In genomic region chr13:113365551-113365971, GRCh38 we compare ENCODE assay signal across 15 cellular contexts. TPM values are rescaled to one million over a fixed set of nuclear protein-coding genes. Genes with fewer than 3 reads are reported as not detected.
DNase-seq lines count a peak whose midpoint lies in the region; ATAC-seq and TF ChIP-seq lines count a peak whose summit lies in the region.
"Had no signal": no experiment of that assay in that cellular context is flagged by ENCODE, and none has a peak within 500 bp of the region (broad histone marks: within the 10 kb centered on the region; RNA-seq: fewer than 3 reads in every experiment).

No MANE protein-coding gene starts in this region.

- H3K9me3 Mint-ChIP-seq in activated T-cell treated with anti-CD3 and anti-CD28 coated beads, Interleukin-2, amount 50 U/mL, for 72 hours, result no peaks in the 10 kb centered on the region
- no peaks in the 10 kb centered on the region for H3K9me3 Mint-ChIP-seq in activated CD8-positive, alpha-beta T cell treated with anti-CD3 and anti-CD28 coated beads, Interleukin-2, amount 10 ng/mL, durations not matched to agents 7 days and 5 days (ENCODE audit: insufficient read depth)
- H3K9me3 Mint-ChIP-seq in mesothelial cell of epicardium, result no peaks in the 10 kb centered on the region
- H3K9me3 Mint-ChIP-seq in stimulated activated memory B cell treated with anti-CD40 and anti-IgM and Interleukin-4, amounts not matched to agents 10 μg/mL and 1 μg/mL and 100 μg/mL, for 72 hours, result no peaks in the 10 kb centered on the region

- no peaks in the 10 kb centered on the region for H3K9me2 ChIP-seq in Karpas-422 (replicated peaks; ENCODE audit: insufficient read depth, low read length)

- no peak for DNase-seq in activated T-cell treated with anti-CD3 and anti-CD28 coated beads, Interleukin-2, amount 50 U/mL, for 72 hours
- no peak for DNase-seq in activated T-cell treated with anti-CD3 and anti-CD28 coated beads, Interleukin-2, amount 50 U/mL, for 48 hours
- DNase-seq in activated CD8-positive, alpha-beta T cell treated with anti-CD3 and anti-CD28 coated beads, Interleukin-2, amount 10 ng/mL, durations not matched to agents 7 days and 5 days, result no peak
- DNase-seq in mesothelial cell of epicardium (ENCODE audit: low spot score in 2 of 2, unreplicated experiment in 2 of 2) (no peak), AG20443 (ENCODE audit: low spot score) (no peak), Karpas-422 (no peak)
- DNase-seq: activated CD8-positive, alpha-beta memory T cell treated with anti-CD3 and anti-CD28 coated beads, Interleukin-2, amount 50 U/mL, for 48 hours; MV-4-11; NCI-H2081; NCI-H524; PC-3 had no signal

- H2AFZ ChIP-seq in Karpas-422 (ENCODE audit: low read length), result no peak overlapping the region

- WGBS in gastroesophageal sphincter (ENCODE audit: low coverage in 1 of 2), 2 donors, result 94% methylated on average over 14 of the region's 23 CpGs; no CpG with 5 or more reads in 1 of the 2 donors

- no peak overlapping the region for H3K4me2 ChIP-seq in Karpas-422 (ENCODE audit: low read depth, low read length, poor library complexity, severe bottlenecking)

- H3K36me3 Mint-ChIP-seq in activated T-cell treated with anti-CD3 and anti-CD28 coated beads, Interleukin-2, amount 50 U/mL, for 72 hours (ENCODE audit: insufficient read depth in 2 of 2), result peaks cover 0 to 1% of the 10 kb centered on the region in 2 donors
- H3K36me3 Mint-ChIP-seq in activated CD8-positive, alpha-beta T cell treated with anti-CD3 and anti-CD28 coated beads, Interleukin-2, amount 10 ng/mL, durations not matched to agents 7 days and 5 days (ENCODE audit: low read depth), result no peaks in the 10 kb centered on the region
- no peaks in the 10 kb centered on the region for H3K36me3 Mint-ChIP-seq in mesothelial cell of epicardium
- H3K36me3 Mint-ChIP-seq in stimulated activated memory B cell treated with anti-CD40 and anti-IgM and Interleukin-4, amounts not matched to agents 10 μg/mL and 1 μg/mL and 100 μg/mL, for 72 hours, result no peaks in the 10 kb centered on the region

- no peak overlapping the region for H3K27ac ChIP-seq in Karpas-422 (ENCODE audit: low read length)
- H3K27ac ChIP-seq in gastroesophageal sphincter, result peak overlapping the region in 1 of 4 donors; percentile 81

- peaks cover 22% of the 10 kb centered on the region for H3K27me3 Mint-ChIP-seq in activated T-cell treated with anti-CD3 and anti-CD28 coated beads, Interleukin-2, amount 50 U/mL, for 72 hours (ENCODE audit: low read depth)
- peaks cover 14% of the 10 kb centered on the region for H3K27me3 Mint-ChIP-seq in activated CD8-positive, alpha-beta T cell treated with anti-CD3 and anti-CD28 coated beads, Interleukin-2, amount 10 ng/mL, durations not matched to agents 7 days and 5 days (ENCODE audit: low read depth)
- peaks cover 3% of the 10 kb centered on the region for H3K27me3 Mint-ChIP-seq in mesothelial cell of epicardium (ENCODE audit: low read depth)
- H3K27me3 Mint-ChIP-seq in stimulated activated memory B cell treated with anti-CD40 and anti-IgM and Interleukin-4, amounts not matched to agents 10 μg/mL and 1 μg/mL and 100 μg/mL, for 72 hours, result peaks cover 28% of the 10 kb centered on the region

- no peak for TF ChIP-seq EP300 in gastroesophageal sphincter (IDR thresholded peaks at IDR 0.05)

- POLR2A ChIA-PET in activated CD8-positive, alpha-beta T cell treated with anti-CD3 and anti-CD28 coated beads, Interleukin-2, amount 10 ng/mL, durations not matched to agents 7 days and 5 days (lab: Charles Lee), result no interaction called here

- H3K4me1 Mint-ChIP-seq in activated T-cell treated with anti-CD3 and anti-CD28 coated beads, Interleukin-2, amount 50 U/mL, for 72 hours (ENCODE audit: low read depth), result peaks cover 14% of the 10 kb centered on the region
- no peaks in the 10 kb centered on the region for H3K4me1 Mint-ChIP-seq in activated CD8-positive, alpha-beta T cell treated with anti-CD3 and anti-CD28 coated beads, Interleukin-2, amount 10 ng/mL, durations not matched to agents 7 days and 5 days (ENCODE audit: low read depth)
- H3K4me1 Mint-ChIP-seq in mesothelial cell of epicardium, result peaks cover 3% of the 10 kb centered on the region
- H3K4me1 Mint-ChIP-seq in stimulated activated memory B cell treated with anti-CD40 and anti-IgM and Interleukin-4, amounts not matched to agents 10 μg/mL and 1 μg/mL and 100 μg/mL, for 72 hours, result peaks cover 6% of the 10 kb centered on the region

- no peak overlapping the region for H3K27ac Mint-ChIP-seq in activated T-cell treated with anti-CD3 and anti-CD28 coated beads, Interleukin-2, amount 50 U/mL, for 72 hours
- H3K27ac Mint-ChIP-seq in activated CD8-positive, alpha-beta T cell treated with anti-CD3 and anti-CD28 coated beads, Interleukin-2, amount 10 ng/mL, durations not matched to agents 7 days and 5 days, result no peak overlapping the region
- H3K27ac Mint-ChIP-seq in mesothelial cell of epicardium, result peak overlapping the region; percentile 34
- H3K27ac Mint-ChIP-seq in stimulated activated memory B cell treated with anti-CD40 and anti-IgM and Interleukin-4, amounts not matched to agents 10 μg/mL and 1 μg/mL and 100 μg/mL, for 72 hours, result no peak overlapping the region

- peak overlapping the region; percentile 55 to 65 for H3K4me3 Mint-ChIP-seq in activated T-cell treated with anti-CD3 and anti-CD28 coated beads, Interleukin-2, amount 50 U/mL, for 72 hours
- H3K4me3 Mint-ChIP-seq in activated CD8-positive, alpha-beta T cell treated with anti-CD3 and anti-CD28 coated beads, Interleukin-2, amount 10 ng/mL, durations not matched to agents 7 days and 5 days, result peak overlapping the region; percentile 13
- H3K4me3 Mint-ChIP-seq in mesothelial cell of epicardium, result peak overlapping the region; percentile 54
- H3K4me3 Mint-ChIP-seq in stimulated activated memory B cell treated with anti-CD40 and anti-IgM and Interleukin-4, amounts not matched to agents 10 μg/mL and 1 μg/mL and 100 μg/mL, for 72 hours, result peak overlapping the region; percentile 19

- H3K79me2 ChIP-seq in Karpas-422 (ENCODE audit: low read length), result no peaks in the 10 kb centered on the region

- H4K20me1 ChIP-seq in Karpas-422 (ENCODE audit: insufficient read depth, low read depth, low read length), result no peaks in the 10 kb centered on the region

- no peaks in the 10 kb centered on the region for H3K36me3 ChIP-seq in Karpas-422 (ENCODE audit: insufficient read depth, low read length)
- H3K36me3 ChIP-seq in gastroesophageal sphincter, result no peaks in the 10 kb centered on the region

- no peak for ATAC-seq in activated T-cell treated with anti-CD3 and anti-CD28 coated beads, Interleukin-2, amount 50 U/mL, for 72 hours (replicated peaks in 1 of 2)
- no peak for ATAC-seq in activated CD8-positive, alpha-beta T cell treated with anti-CD3 and anti-CD28 coated beads, Interleukin-2, amount 10 ng/mL, durations not matched to agents 7 days and 5 days
- ATAC-seq in stimulated activated memory B cell treated with anti-CD40 and anti-IgM and Interleukin-4, amounts not matched to agents 10 μg/mL and 1 μg/mL and 100 μg/mL, for 72 hours, result no peak
- no peak for ATAC-seq in gastroesophageal sphincter
- ATAC-seq: PC-3 had no signal

- TF ChIP-seq POLR2A in gastroesophageal sphincter (IDR thresholded peaks at IDR 0.05), result no peak

- no peak overlapping the region for H3K9ac ChIP-seq in Karpas-422 (ENCODE audit: low read length)

- CTCF ChIA-PET in activated CD8-positive, alpha-beta T cell treated with anti-CD3 and anti-CD28 coated beads, Interleukin-2, amount 10 ng/mL, durations not matched to agents 7 days and 5 days (lab: Charles Lee), result no interaction called here

- TF ChIP-seq CTCF in mesothelial cell of epicardium (IDR thresholded peaks at IDR 0.05; ENCODE audit: unreplicated experiment), result no peak
- TF ChIP-seq CTCF in gastroesophageal sphincter (IDR thresholded peaks at IDR 0.05), result no peak

- H3K4me3 ChIP-seq in Karpas-422 (ENCODE audit: low read length), result no peak overlapping the region
- no peak overlapping the region for H3K4me3 ChIP-seq in gastroesophageal sphincter
- H3K4me3 ChIP-seq: lung had no signal

- no peaks in the 10 kb centered on the region for H3K9me3 ChIP-seq in Karpas-422 (ENCODE audit: low read length)
- H3K9me3 ChIP-seq in gastroesophageal sphincter, result no peaks in the 10 kb centered on the region

- H3K27me3 ChIP-seq in Karpas-422 (ENCODE audit: low read length) (no peaks in the 10 kb centered on the region), gastroesophageal sphincter (no peaks in the 10 kb centered on the region)

- H3K4me1 ChIP-seq in Karpas-422 (ENCODE audit: low read length) (no peaks in the 10 kb centered on the region), gastroesophageal sphincter (peaks cover 0 to 32% (median 3%) of the 10 kb centered on the region in 3 donors)

RNA-seq across cellular contexts. Expression of gene GRTP1, which starts 1.6 kb away (rescaled TPM):
- total RNA-seq in activated T-cell treated with anti-CD3 and anti-CD28 coated beads, Interleukin-2, amount 50 U/mL, for 72 hours, result 1 to 10 TPM in 1 of 2 donors, under 1 TPM in 1; 0.79 to 2.5 TPM
- not detected for total RNA-seq in activated CD8-positive, alpha-beta T cell treated with anti-CD3 and anti-CD28 coated beads, Interleukin-2, amount 10 ng/mL, durations not matched to agents 7 days and 5 days
- total RNA-seq in mesothelial cell of epicardium (13.6 to 14.7 TPM (median 13.7 TPM) in 3 replicates), gastroesophageal sphincter (10 to 100 TPM in 2 of 4 donors, 1 to 10 TPM in 2; 4.7 to 14.0 (median 8.5) TPM)
- total RNA-seq in Karpas-422 (2014; rRNA removed; shearing (Covaris generic); ENCODE audit: low replicate concordance), result not detected in 2 replicates
- total RNA-seq: endothelial cell of umbilical vein had no signal
